Comparison of ENCODE assay signal across 25 cellular contexts in genomic region chr4:106305435-106306055, GRCh38.
"Had no signal": no experiment of that assay in that cellular context is flagged by ENCODE, and none has a peak within 500 bp of the region (broad histone marks: within the 10 kb centered on the region; RNA-seq: fewer than 3 reads in every experiment).

No MANE protein-coding gene starts in this region.

- DNase-seq: activated B cell treated with CpG ODN at 0.5 μM for 24 hours; activated CD4-positive, alpha-beta T cell treated with anti-CD3 and anti-CD28 coated beads for 1 hour; activated CD4-positive, alpha-beta T cell treated with anti-CD3 and anti-CD28 coated beads, Interleukin-2, amount 10 ng/mL, durations not matched to agents 24 days and 14 days; activated CD4-positive, alpha-beta T cell treated with anti-CD3 and anti-CD28 coated beads, Interleukin-2, amount 50 U/mL, for 48 hours; activated CD8-positive, alpha-beta memory T cell treated with anti-CD3 and anti-CD28 coated beads for 24 hours; activated effector memory CD4-positive, alpha-beta T cell treated with anti-CD3 and anti-CD28 coated beads, Interleukin-2, amount 50 U/mL, for 16 hours; activated naive CD4-positive, alpha-beta T cell treated with Interleukin-2 at 50 U/mL for 16 hours; activated T-cell treated with anti-CD3 and anti-CD28 coated beads, Interleukin-2, amount 50 U/mL, for 4 hours; amygdala; central memory CD4-positive, alpha-beta T cell; MG63; MV-4-11; NCI-H1105; NCI-H1436; NCI-H1694 treated with DMSO at 0.1 percent for 48 hours; NCI-H2029 treated with DMSO at 0.1 percent for 48 hours; NCI-H345; NCI-H510A; NCI-H526 treated with DMSO at 0.1 percent for 48 hours; NCI-H82; T-helper 17 cell; T-helper 9 cell had no signal

- H3K27ac Mint-ChIP-seq: activated B cell treated with CpG ODN at 0.5 μM for 24 hours; activated CD4-positive, alpha-beta T cell treated with anti-CD3 and anti-CD28 coated beads, Interleukin-2, amount 10 ng/mL, durations not matched to agents 24 days and 14 days; activated naive CD8-positive, alpha-beta T cell; T-helper 17 cell had no signal

- ATAC-seq: activated T-cell treated with anti-CD3 and anti-CD28 coated beads, Interleukin-2, amount 50 U/mL, for 4 hours; Right ventricle myocardium inferior; T-helper 17 cell had no signal

- H3K9me3 ChIP-seq: MG63 had no signal

- H3K36me3 ChIP-seq: MG63 had no signal

- H3K27me3 Mint-ChIP-seq: activated B cell treated with CpG ODN at 0.5 μM for 24 hours; activated CD4-positive, alpha-beta T cell treated with anti-CD3 and anti-CD28 coated beads, Interleukin-2, amount 10 ng/mL, durations not matched to agents 24 days and 14 days; activated naive CD8-positive, alpha-beta T cell; brain; T-helper 17 cell had no signal

- H3K9me3 Mint-ChIP-seq: activated B cell treated with CpG ODN at 0.5 μM for 24 hours; activated CD4-positive, alpha-beta T cell treated with anti-CD3 and anti-CD28 coated beads, Interleukin-2, amount 10 ng/mL, durations not matched to agents 24 days and 14 days; activated T-cell treated with anti-CD3 and anti-CD28 coated beads, Interleukin-2, amount 50 U/mL, for 4 hours; brain had no signal

- H3K27me3 ChIP-seq: MG63 had no signal

- H3K4me3 ChIP-seq: MG63 had no signal

- H3K4me3 Mint-ChIP-seq: activated B cell treated with CpG ODN at 0.5 μM for 24 hours; activated CD4-positive, alpha-beta T cell treated with anti-CD3 and anti-CD28 coated beads, Interleukin-2, amount 10 ng/mL, durations not matched to agents 24 days and 14 days; activated naive CD8-positive, alpha-beta T cell; activated T-cell treated with anti-CD3 and anti-CD28 coated beads, Interleukin-2, amount 50 U/mL, for 4 hours; brain; T-helper 17 cell had no signal
